24 cellular contexts compared by ENCODE assay signal in genomic region chr6:106486236-106486635, GRCh38.
DNase-seq lines count a peak whose midpoint lies in the region; ATAC-seq, FAIRE-seq and TF ChIP-seq lines count a peak whose summit lies in the region.
"Had no signal": no experiment of that assay in that cellular context is flagged by ENCODE, and none has a peak within 500 bp of the region (broad histone marks: within the 10 kb centered on the region; RNA-seq: fewer than 3 reads in every experiment).

No MANE protein-coding gene starts in this region.

- H3K4me3 Mint-ChIP-seq in activated naive CD4-positive, alpha-beta T cell treated with anti-CD3 and anti-CD28 coated beads, Interleukin-2, amount 10 ng/mL, durations not matched to agents 7 days and 5 days: no peak overlapping the region
- H3K4me3 Mint-ChIP-seq: CD4-positive, alpha-beta memory T cell had no signal

- no peak for ATAC-seq in pancreas
- ATAC-seq in HG03108 (IDR thresholded peaks at IDR 0.05; ENCODE audit: unreplicated experiment): no peak
- ATAC-seq: HepG2 had no signal

- peaks cover 14% of the 10 kb centered on the region for H3K27me3 Mint-ChIP-seq in activated naive CD4-positive, alpha-beta T cell treated with anti-CD3 and anti-CD28 coated beads, Interleukin-2, amount 10 ng/mL, durations not matched to agents 7 days and 5 days

- H3K27ac Mint-ChIP-seq in activated naive CD4-positive, alpha-beta T cell treated with anti-CD3 and anti-CD28 coated beads, Interleukin-2, amount 10 ng/mL, durations not matched to agents 7 days and 5 days: no peak overlapping the region
- H3K27ac Mint-ChIP-seq: CD4-positive, alpha-beta memory T cell had no signal

- H3K36me3 ChIP-seq in pancreas: no peaks in the 10 kb centered on the region
- H3K36me3 ChIP-seq: Peyer's patch had no signal

- no peaks in the 10 kb centered on the region for H3K4me1 ChIP-seq in pancreas
- H3K4me1 ChIP-seq: Caco-2, Peyer's patch had no signal

- no peaks in the 10 kb centered on the region for H3K27me3 ChIP-seq in pancreas
- H3K27me3 ChIP-seq: Peyer's patch had no signal

- no peak for FAIRE-seq in pancreas (lab: Jason Lieb, UNC)
- FAIRE-seq: A204.1, G401.6, GM12891, H54, HepG2 had no signal

- CTCF ChIA-PET in activated naive CD4-positive, alpha-beta T cell treated with anti-CD3 and anti-CD28 coated beads, Interleukin-2, amount 10 ng/mL, durations not matched to agents 7 days and 5 days (lab: Charles Lee): no interaction called here

- 75 to 84% methylated on average over 1 of the region's 1 CpG for whole genome bisulfite sequencing in pancreas, 2 donors

- H3K9me3 ChIP-seq in pancreas: no peaks in the 10 kb centered on the region
- H3K9me3 ChIP-seq: Caco-2, Peyer's patch had no signal

- H3K27ac ChIP-seq in pancreas: no peak overlapping the region
- H3K27ac ChIP-seq: Peyer's patch, SK-N-MC had no signal

- no peaks in the 10 kb centered on the region for H3K4me1 Mint-ChIP-seq in activated naive CD4-positive, alpha-beta T cell treated with anti-CD3 and anti-CD28 coated beads, Interleukin-2, amount 10 ng/mL, durations not matched to agents 7 days and 5 days
- H3K4me1 Mint-ChIP-seq: CD4-positive, alpha-beta memory T cell had no signal

- H3K9me3 Mint-ChIP-seq in activated naive CD4-positive, alpha-beta T cell treated with anti-CD3 and anti-CD28 coated beads, Interleukin-2, amount 10 ng/mL, durations not matched to agents 7 days and 5 days: no peaks in the 10 kb centered on the region
- H3K9me3 Mint-ChIP-seq: CD4-positive, alpha-beta memory T cell had no signal

- DNase-seq in LHCN-M2 (ENCODE audit: low read depth) (peak; percentile 65), astrocyte of the hippocampus (ENCODE audit: low read depth, low spot score) (peak; percentile 44), fibroblast of peridontal ligament (ENCODE audit: extremely low read depth) (peak; percentile 45), pancreas (no peak), NCI-H1105 (lab: John Stamatoyannopoulos, UW) (no peak)
- DNase-seq in activated naive CD4-positive, alpha-beta T cell treated with anti-CD3 and anti-CD28 coated beads, Interleukin-2, amount 10 ng/mL, durations not matched to agents 7 days and 5 days: no peak
- DNase-seq: AML-193; C1 segment of cervical spinal cord; Caco-2; CD4-positive, alpha-beta memory T cell; NCI-H1694; NCI-H2081; NCI-H2227 treated with DMSO at 0.1 percent for 48 hours; NCI-H69; Peyer's patch; SIG-M5; SW 1271 had no signal

- intact Hi-C loops in pancreas (cut with DNase I): no loop called here

- H3K4me3 ChIP-seq in pancreas: no peak overlapping the region
- H3K4me3 ChIP-seq: Peyer's patch, SK-N-MC had no signal

- TF ChIP-seq CTCF in pancreas (IDR thresholded peaks at IDR 0.05): no peak

- H3K36me3 Mint-ChIP-seq in activated naive CD4-positive, alpha-beta T cell treated with anti-CD3 and anti-CD28 coated beads, Interleukin-2, amount 10 ng/mL, durations not matched to agents 7 days and 5 days: no peaks in the 10 kb centered on the region
- H3K36me3 Mint-ChIP-seq: CD4-positive, alpha-beta memory T cell had no signal

Comparison
In these comparisons a context has a peak if more than half of its experiments do, and no peak if none do; other contexts are left out.
1. DNase-seq: peak in LHCN-M2 (single experiment), astrocyte of the hippocampus (single experiment) and fibroblast of peridontal ligament (single experiment); none in pancreas (0 of 6), activated naive CD4-positive, alpha-beta T cell treated with anti-CD3 and anti-CD28 coated beads, Interleukin-2, amount 10 ng/mL, durations not matched to agents 7 days and 5 days (single experiment) and NCI-H1105 (single experiment).